21 cellular contexts compared by ENCODE assay signal in the genomic region with DNA sequence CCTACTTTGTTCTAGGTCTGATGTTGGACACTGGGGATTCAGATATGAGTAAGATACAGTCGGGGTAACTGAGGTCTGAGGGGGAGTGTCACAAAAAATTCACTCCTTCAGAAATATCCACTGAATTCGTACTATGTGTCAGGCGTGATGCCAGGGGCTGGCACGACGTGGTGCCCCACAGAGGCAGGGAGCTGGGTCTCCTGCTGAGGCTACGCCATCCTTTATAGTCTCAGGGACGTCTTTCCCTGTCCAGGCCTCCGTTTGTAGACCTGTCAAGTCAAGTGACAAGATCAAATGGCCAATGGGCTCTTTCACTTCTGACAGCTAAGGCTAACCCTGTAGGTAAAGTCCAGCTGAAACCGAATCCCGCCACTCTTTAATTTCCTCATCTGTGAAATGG.
"Had no signal": no experiment of that assay in that cellular context is flagged by ENCODE, and none has a peak within 500 bp of the region (broad histone marks: within the 10 kb centered on the region; RNA-seq: fewer than 3 reads in every experiment).

No MANE protein-coding gene starts in this region.

- H3K9me3 ChIP-seq: colonic mucosa, esophagus muscularis mucosa, gastroesophageal sphincter, heart left ventricle, left lung, testis, tibial artery had no signal

- H3K4me2 ChIP-seq: hepatocyte had no signal

- DNase-seq: colonic mucosa; effector CD8-positive, alpha-beta T cell; foreskin keratinocyte; left cardiac atrium; left lung; naive thymus-derived CD8-positive, alpha-beta T cell; stimulated activated CD4-positive, alpha-beta T cell treated with anti-CD3 and anti-CD28 coated beads, Interleukin-2, amount 100 ng/mL, for 24 hours; stimulated activated CD4-positive, alpha-beta T cell treated with anti-CD3 and anti-CD28 coated beads, Interleukin-4, amount 100 ng/mL, for 24 hours; stimulated activated naive CD8-positive, alpha-beta T cell treated with anti-CD3 and anti-CD28 coated beads, Interleukin-15, Interleukin-2, amounts not matched to agents 100 U/mL and 50 U/mL, for 24 hours; substantia nigra; tibial artery had no signal

- H3K36me3 Mint-ChIP-seq: naive thymus-derived CD8-positive, alpha-beta T cell; stimulated activated memory B cell treated with anti-CD40 and anti-IgM and Interleukin-4, amounts not matched to agents 10 μg/mL and 1 μg/mL and 100 μg/mL, for 72 hours; type B pancreatic cell had no signal

- H3K27me3 ChIP-seq: colonic mucosa, foreskin keratinocyte, heart left ventricle, testis, tibial artery had no signal

- ATAC-seq: naive thymus-derived CD8-positive, alpha-beta T cell; stimulated activated memory B cell treated with anti-CD40 and anti-IgM and Interleukin-4, amounts not matched to agents 10 μg/mL and 1 μg/mL and 100 μg/mL, for 72 hours; stimulated activated naive CD8-positive, alpha-beta T cell treated with anti-CD3 and anti-CD28 coated beads, Interleukin-15, Interleukin-2, amounts not matched to agents 100 U/mL and 50 U/mL, for 24 hours had no signal

- H3K4me3 Mint-ChIP-seq: dendritic cell treated with granulocyte-macrophage colony-stimulating factor and Interleukin-4, amounts not matched to agents 40 ng/mL and 50 ng/mL, for 4 days; naive thymus-derived CD8-positive, alpha-beta T cell; stimulated activated memory B cell treated with anti-CD40 and anti-IgM and Interleukin-4, amounts not matched to agents 10 μg/mL and 1 μg/mL and 100 μg/mL, for 72 hours; type B pancreatic cell had no signal

- H3K4me3 ChIP-seq: colonic mucosa, hepatocyte, left lung had no signal

- H3K9me3 Mint-ChIP-seq: dendritic cell treated with granulocyte-macrophage colony-stimulating factor and Interleukin-4, amounts not matched to agents 40 ng/mL and 50 ng/mL, for 4 days; type B pancreatic cell had no signal

- H3K9ac ChIP-seq: parathyroid adenoma had no signal

- H3K27ac ChIP-seq: colonic mucosa, foreskin keratinocyte, left lung, parathyroid adenoma, testis had no signal

- H3K4me1 ChIP-seq: colonic mucosa, foreskin keratinocyte, left lung, parathyroid adenoma, testis had no signal

- H3K79me2 ChIP-seq: hepatocyte, parathyroid adenoma had no signal

- H3K4me1 Mint-ChIP-seq: naive thymus-derived CD8-positive, alpha-beta T cell; stimulated activated memory B cell treated with anti-CD40 and anti-IgM and Interleukin-4, amounts not matched to agents 10 μg/mL and 1 μg/mL and 100 μg/mL, for 72 hours had no signal

- H2AFZ ChIP-seq: hepatocyte, parathyroid adenoma had no signal

- H3K27ac Mint-ChIP-seq: dendritic cell treated with granulocyte-macrophage colony-stimulating factor and Interleukin-4, amounts not matched to agents 40 ng/mL and 50 ng/mL, for 4 days; stimulated activated memory B cell treated with anti-CD40 and anti-IgM and Interleukin-4, amounts not matched to agents 10 μg/mL and 1 μg/mL and 100 μg/mL, for 72 hours had no signal

- H3K36me3 ChIP-seq: colonic mucosa, esophagus muscularis mucosa, gastroesophageal sphincter, heart left ventricle, left lung, tibial artery had no signal

- FAIRE-seq: endothelial cell of umbilical vein had no signal
